ENCODE assay signal across 20 cellular contexts in genomic region chr1:55249646-55250398, GRCh38.
"Had no signal": no experiment of that assay in that cellular context is flagged by ENCODE, and none has a peak within 500 bp of the region (broad histone marks: within the 10 kb centered on the region; RNA-seq: fewer than 3 reads in every experiment).

No MANE protein-coding gene starts in this region.

- H3K27me3 Mint-ChIP-seq: activated CD4-positive, alpha-beta memory T cell treated with anti-CD3 and anti-CD28 coated beads for 36 hours; activated CD4-positive, alpha-beta T cell treated with anti-CD3 and anti-CD28 coated beads for 36 hours; activated CD8-positive, alpha-beta memory T cell treated with anti-CD3 and anti-CD28 coated beads, Interleukin-2, amount 10 ng/mL, durations not matched to agents 7 days and 5 days; activated naive CD4-positive, alpha-beta T cell treated with anti-CD3 and anti-CD28 coated beads, Interleukin-2, amount 10 ng/mL, durations not matched to agents 7 days and 5 days; naive thymus-derived CD4-positive, alpha-beta T cell had no signal

- H3K27me3 ChIP-seq: ascending aorta, breast epithelium, neutrophil, upper lobe of left lung had no signal

- H3K27ac ChIP-seq: ascending aorta, breast epithelium, neutrophil, parathyroid adenoma, upper lobe of left lung had no signal

- H3K4me1 Mint-ChIP-seq: immature natural killer cell had no signal

- H3K9ac ChIP-seq: parathyroid adenoma had no signal

- H3K36me3 Mint-ChIP-seq: activated CD4-positive, alpha-beta memory T cell treated with anti-CD3 and anti-CD28 coated beads for 36 hours; activated CD8-positive, alpha-beta memory T cell treated with anti-CD3 and anti-CD28 coated beads, Interleukin-2, amount 10 ng/mL, durations not matched to agents 7 days and 5 days; activated naive CD4-positive, alpha-beta T cell treated with anti-CD3 and anti-CD28 coated beads, Interleukin-2, amount 10 ng/mL, durations not matched to agents 7 days and 5 days; immature natural killer cell; naive thymus-derived CD4-positive, alpha-beta T cell had no signal

- H3K4me3 ChIP-seq: ascending aorta, breast epithelium, upper lobe of left lung had no signal

- H3K4me1 ChIP-seq: ascending aorta, parathyroid adenoma had no signal

- H3K79me2 ChIP-seq: parathyroid adenoma had no signal

- H3K36me3 ChIP-seq: ascending aorta, breast epithelium, neutrophil, upper lobe of left lung had no signal

- DNase-seq: activated CD4-positive, alpha-beta memory T cell treated with anti-CD3 and anti-CD28 coated beads for 36 hours; activated CD4-positive, alpha-beta T cell treated with anti-CD3 and anti-CD28 coated beads for 36 hours; activated CD8-positive, alpha-beta memory T cell treated with anti-CD3 and anti-CD28 coated beads, Interleukin-2, amount 10 ng/mL, durations not matched to agents 7 days and 5 days; activated naive CD4-positive, alpha-beta T cell treated with anti-CD3 and anti-CD28 coated beads, Interleukin-2, amount 10 ng/mL, durations not matched to agents 7 days and 5 days; activated T-cell treated with anti-CD3 and anti-CD28 coated beads, Interleukin-2, amount 50 U/mL, for 1 hour; immature natural killer cell; left colon; naive thymus-derived CD4-positive, alpha-beta T cell; retina; small intestine; stimulated activated CD4-positive, alpha-beta T cell treated with anti-CD3 and anti-CD28 coated beads, Interleukin-4, amount 100 ng/mL, for 24 hours; stimulated activated CD8-positive, alpha-beta memory T cell treated with anti-CD3 and anti-CD28 coated beads, Interleukin-4, amount 100 ng/mL, for 48 hours; stimulated activated naive CD4-positive, alpha-beta T cell treated with Interleukin-2 at 50 U/mL for 16 hours; upper lobe of left lung had no signal

- H2AFZ ChIP-seq: parathyroid adenoma had no signal

- H3K4me3 Mint-ChIP-seq: activated CD4-positive, alpha-beta memory T cell treated with anti-CD3 and anti-CD28 coated beads for 36 hours; activated CD4-positive, alpha-beta T cell treated with anti-CD3 and anti-CD28 coated beads for 36 hours; activated CD8-positive, alpha-beta memory T cell treated with anti-CD3 and anti-CD28 coated beads, Interleukin-2, amount 10 ng/mL, durations not matched to agents 7 days and 5 days; activated naive CD4-positive, alpha-beta T cell treated with anti-CD3 and anti-CD28 coated beads, Interleukin-2, amount 10 ng/mL, durations not matched to agents 7 days and 5 days; immature natural killer cell; naive thymus-derived CD4-positive, alpha-beta T cell had no signal

- H3K9me3 Mint-ChIP-seq: activated CD4-positive, alpha-beta memory T cell treated with anti-CD3 and anti-CD28 coated beads for 36 hours; activated naive CD4-positive, alpha-beta T cell treated with anti-CD3 and anti-CD28 coated beads, Interleukin-2, amount 10 ng/mL, durations not matched to agents 7 days and 5 days; activated T-helper 2 cell treated with anti-CD3 and anti-CD28 coated beads, Interferon-gamma antibody, Interleukin-2, Interleukin-4, amounts not matched to agents 10 μg/mL and 5 μg/mL and 100 μg/mL, durations not matched to agents 14 hours and 24 hours and 36 hours had no signal

- ATAC-seq: activated CD4-positive, alpha-beta T cell treated with anti-CD3 and anti-CD28 coated beads for 36 hours; activated CD8-positive, alpha-beta memory T cell treated with anti-CD3 and anti-CD28 coated beads, Interleukin-2, amount 10 ng/mL, durations not matched to agents 7 days and 5 days; esophagus mucosa; left colon; naive thymus-derived CD4-positive, alpha-beta T cell had no signal

- H3K9me3 ChIP-seq: ascending aorta, breast epithelium, neutrophil, upper lobe of left lung had no signal

- H3K27ac Mint-ChIP-seq: activated CD4-positive, alpha-beta memory T cell treated with anti-CD3 and anti-CD28 coated beads for 36 hours; activated CD4-positive, alpha-beta T cell treated with anti-CD3 and anti-CD28 coated beads for 36 hours; activated CD8-positive, alpha-beta memory T cell treated with anti-CD3 and anti-CD28 coated beads, Interleukin-2, amount 10 ng/mL, durations not matched to agents 7 days and 5 days; activated T-helper 2 cell treated with anti-CD3 and anti-CD28 coated beads, Interferon-gamma antibody, Interleukin-2, Interleukin-4, amounts not matched to agents 10 μg/mL and 5 μg/mL and 100 μg/mL, durations not matched to agents 14 hours and 24 hours and 36 hours; immature natural killer cell; naive thymus-derived CD4-positive, alpha-beta T cell had no signal
